In the genomic region with DNA sequence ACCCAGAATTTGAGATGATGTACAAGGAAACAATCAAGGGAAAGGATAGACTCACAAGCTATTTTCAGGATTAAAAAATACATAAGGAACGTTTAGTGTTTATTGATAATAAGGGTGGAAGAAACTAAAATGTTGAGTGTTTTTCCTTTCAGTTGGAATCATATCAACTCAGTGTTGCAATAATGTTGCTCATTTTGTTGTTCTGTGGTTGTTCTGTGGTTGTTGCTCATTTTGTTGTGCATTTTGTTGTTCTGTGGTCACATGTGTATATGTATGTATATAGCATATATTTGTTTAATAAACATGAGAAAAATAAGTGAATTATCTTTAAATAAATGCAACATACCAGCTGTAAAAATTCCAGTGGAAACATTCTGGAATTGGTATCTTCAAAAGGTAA, we compare ENCODE assay signal across 15 cellular contexts.
DNase-seq lines count a peak whose midpoint lies in the region; TF ChIP-seq lines count a peak whose summit lies in the region.
"Had no signal": no experiment of that assay in that cellular context is flagged by ENCODE, and none has a peak within 500 bp of the region (broad histone marks: within the 10 kb centered on the region; RNA-seq: fewer than 3 reads in every experiment).

No MANE protein-coding gene starts in this region.

- H3K36me3 ChIP-seq in left ventricle myocardium inferior (no peaks in the 10 kb centered on the region), right atrium auricular region (no peaks in the 10 kb centered on the region), adipocyte (ENCODE audit: control insufficient read depth, insufficient read depth, low read length, severe bottlenecking) (no peaks in the 10 kb centered on the region), subcutaneous abdominal adipose tissue (ENCODE audit: control insufficient read depth in 5 of 5, insufficient read depth in 5 of 5, low read length in 5 of 5) (no peaks in the 10 kb centered on the region)

- H3K4me1 ChIP-seq in left ventricle myocardium inferior (peaks cover 5% of the 10 kb centered on the region), right atrium auricular region (no peaks in the 10 kb centered on the region), adipocyte (ENCODE audit: control insufficient read depth, insufficient read depth, low read length) (peaks cover 58% of the 10 kb centered on the region), subcutaneous abdominal adipose tissue (ENCODE audit: control insufficient read depth in 5 of 5, insufficient read depth in 5 of 5, low read length in 5 of 5) (peaks cover 0 to 29% (median 14%) of the 10 kb centered on the region in 5 donors)

- intact Hi-C loops in left ventricle myocardium inferior (cut with micrococcal nuclease) = no loop called here

- DNase-seq in left ventricle myocardium inferior (no peak), right atrium auricular region (ENCODE audit: low spot score) (no peak), adipocyte (ENCODE audit: low read depth) (no peak), fibroblast of mammary gland (ENCODE audit: low read depth) (peak; percentile 51), NCI-H1436 treated with DMSO at 0.1 percent for 48 hours (lab: John Stamatoyannopoulos, UW) (no peak), NCI-H226 (no peak), occipital lobe (lab: John Stamatoyannopoulos, UW) (no peak)
- DNase-seq: C1 segment of cervical spinal cord; Calu3; CD4-positive, alpha-beta T cell; DMS79; H7; HFFc6 had no signal

- no peak for TF ChIP-seq CTCF in left ventricle myocardium inferior (IDR thresholded peaks at IDR 0.05; ENCODE audit: borderline replicate concordance)
- TF ChIP-seq CTCF in right atrium auricular region (IDR thresholded peaks at IDR 0.05) = no peak
- TF ChIP-seq CTCF in fibroblast of mammary gland (conservative IDR thresholded peaks at IDR 0.05; ENCODE audit: control insufficient read depth, insufficient read depth, low read depth, low read length) = no peak

- no peak overlapping the region for H3K4me3 ChIP-seq in left ventricle myocardium inferior
- H3K4me3 ChIP-seq in right atrium auricular region = no peak overlapping the region
- H3K4me3 ChIP-seq in adipocyte (ENCODE audit: low read length) = peak overlapping the region; percentile 63
- H3K4me3 ChIP-seq in fibroblast of mammary gland (ENCODE audit: control insufficient read depth, low read depth, low read length) = no peak overlapping the region
- no peak overlapping the region for H3K4me3 ChIP-seq in subcutaneous abdominal adipose tissue (ENCODE audit: low read depth in 1 of 5, low read length in 5 of 5)
- H3K4me3 ChIP-seq: GM23338 had no signal

- H3K27me3 ChIP-seq in left ventricle myocardium inferior (ENCODE audit: low read depth) = no peaks in the 10 kb centered on the region
- no peaks in the 10 kb centered on the region for H3K27me3 ChIP-seq in right atrium auricular region
- H3K27me3 ChIP-seq in adipocyte (replicated peaks; ENCODE audit: control insufficient read depth, insufficient read depth, low read length) = no peaks in the 10 kb centered on the region
- no peaks in the 10 kb centered on the region for H3K27me3 ChIP-seq in subcutaneous abdominal adipose tissue (ENCODE audit: control insufficient read depth in 5 of 5, insufficient read depth in 4 of 5, low read length in 5 of 5)

- H3K9me3 ChIP-seq in left ventricle myocardium inferior (replicated peaks) (no peaks in the 10 kb centered on the region), right atrium auricular region (no peaks in the 10 kb centered on the region), adipocyte (ENCODE audit: control insufficient read depth, low read length) (no peaks in the 10 kb centered on the region), subcutaneous abdominal adipose tissue (ENCODE audit: control insufficient read depth in 5 of 5, low read length in 5 of 5) (no peaks in the 10 kb centered on the region)

- H3K9ac ChIP-seq in adipocyte (ENCODE audit: low read length) (peak overlapping the region; percentile 82), subcutaneous abdominal adipose tissue (ENCODE audit: low read length in 5 of 5) (no peak overlapping the region)

- peak overlapping the region; percentile 74 for H3K27ac ChIP-seq in left ventricle myocardium inferior (replicated peaks)
- peak overlapping the region in 1 of 2 donors; percentile 28 for H3K27ac ChIP-seq in right atrium auricular region
- peak overlapping the region; percentile 49 for H3K27ac ChIP-seq in subcutaneous abdominal adipose tissue (ENCODE audit: low read depth, low read length)
